Comparison of ENCODE assay signal across 8 cellular contexts in genomic region chr5:179806250-179807045, GRCh38. TPM values are rescaled to one million over a fixed set of nuclear protein-coding genes. Genes with fewer than 3 reads are reported as not detected.
DNase-seq lines count a peak whose midpoint lies in the region; ATAC-seq and TF ChIP-seq lines count a peak whose summit lies in the region.

TSS of gene MGAT4B (minus strand) at chr5:179806866. CDS start at chr5:179806583, 283 bp downstream.

- no peak for TF ChIP-seq CTCF in C4-2B (conservative IDR thresholded peaks at IDR 0.05)

- H3K27me3 Mint-ChIP-seq in activated T-cell treated with anti-CD3 and anti-CD28 coated beads, Interleukin-2, amount 50 U/mL, for 4 hours (ENCODE audit: low read depth), result no peaks in the 10 kb centered on the region

- H3K9me3 Mint-ChIP-seq in activated T-cell treated with anti-CD3 and anti-CD28 coated beads, Interleukin-2, amount 50 U/mL, for 4 hours, result no peaks in the 10 kb centered on the region

- H3K36me3 Mint-ChIP-seq in activated T-cell treated with anti-CD3 and anti-CD28 coated beads, Interleukin-2, amount 50 U/mL, for 4 hours (ENCODE audit: insufficient read depth), result peaks cover 2% of the 10 kb centered on the region

- peak; percentile 30 for DNase-seq in NCI-H526 treated with DMSO at 0.1 percent for 48 hours (lab: John Stamatoyannopoulos, UW)
- peak; percentile 39 for DNase-seq in activated T-cell treated with anti-CD3 and anti-CD28 coated beads, Interleukin-2, amount 50 U/mL, for 4 hours
- peak; percentile 78 for DNase-seq in mucosa of gallbladder (ENCODE audit: low spot score)
- peak; percentile 63 for DNase-seq in superior temporal gyrus (ENCODE audit: extremely low spot score)

- H3K4me3 Mint-ChIP-seq in activated T-cell treated with anti-CD3 and anti-CD28 coated beads, Interleukin-2, amount 50 U/mL, for 4 hours, result peak within 1 kb of the TSS; percentile 81

- ATAC-seq in HG03159 (IDR thresholded peaks at IDR 0.05; ENCODE audit: unreplicated experiment), result peak; percentile 66
- ATAC-seq in activated T-cell treated with anti-CD3 and anti-CD28 coated beads, Interleukin-2, amount 50 U/mL, for 4 hours, result peak; percentile 78 to 81
- peak; percentile 87 for ATAC-seq in esophagus mucosa

- peak within 1 kb of the TSS; percentile 92 for H3K27ac ChIP-seq in C4-2B

- H3K4me1 Mint-ChIP-seq in activated T-cell treated with anti-CD3 and anti-CD28 coated beads, Interleukin-2, amount 50 U/mL, for 4 hours (ENCODE audit: low read depth), result peaks cover 37% of the 10 kb centered on the region

- TF ChIP-seq POLR2A in GM19099 (IDR thresholded peaks at IDR 0.05; ENCODE audit: extremely low read depth, insufficient read length, low read depth), result peak; percentile 79

RNA-seq across cellular contexts. Expression of gene MGAT4B, which starts in this region (rescaled TPM):
- 10 to 100 TPM; 43.6 to 63.7 (median 54.5) TPM for total RNA-seq in activated T-cell treated with anti-CD3 and anti-CD28 coated beads, Interleukin-2, amount 50 U/mL, for 4 hours
- total RNA-seq in esophagus mucosa (72.1 TPM), mucosa of gallbladder (272 TPM)

Comparison
In these comparisons a context has a peak if more than half of its experiments do, and no peak if none do; other contexts are left out.
1. Peak in every context shown above with its lines: DNase-seq, ATAC-seq and H3K27ac ChIP-seq.